Comparison of ENCODE assay signal across 9 cellular contexts in the genomic region with DNA sequence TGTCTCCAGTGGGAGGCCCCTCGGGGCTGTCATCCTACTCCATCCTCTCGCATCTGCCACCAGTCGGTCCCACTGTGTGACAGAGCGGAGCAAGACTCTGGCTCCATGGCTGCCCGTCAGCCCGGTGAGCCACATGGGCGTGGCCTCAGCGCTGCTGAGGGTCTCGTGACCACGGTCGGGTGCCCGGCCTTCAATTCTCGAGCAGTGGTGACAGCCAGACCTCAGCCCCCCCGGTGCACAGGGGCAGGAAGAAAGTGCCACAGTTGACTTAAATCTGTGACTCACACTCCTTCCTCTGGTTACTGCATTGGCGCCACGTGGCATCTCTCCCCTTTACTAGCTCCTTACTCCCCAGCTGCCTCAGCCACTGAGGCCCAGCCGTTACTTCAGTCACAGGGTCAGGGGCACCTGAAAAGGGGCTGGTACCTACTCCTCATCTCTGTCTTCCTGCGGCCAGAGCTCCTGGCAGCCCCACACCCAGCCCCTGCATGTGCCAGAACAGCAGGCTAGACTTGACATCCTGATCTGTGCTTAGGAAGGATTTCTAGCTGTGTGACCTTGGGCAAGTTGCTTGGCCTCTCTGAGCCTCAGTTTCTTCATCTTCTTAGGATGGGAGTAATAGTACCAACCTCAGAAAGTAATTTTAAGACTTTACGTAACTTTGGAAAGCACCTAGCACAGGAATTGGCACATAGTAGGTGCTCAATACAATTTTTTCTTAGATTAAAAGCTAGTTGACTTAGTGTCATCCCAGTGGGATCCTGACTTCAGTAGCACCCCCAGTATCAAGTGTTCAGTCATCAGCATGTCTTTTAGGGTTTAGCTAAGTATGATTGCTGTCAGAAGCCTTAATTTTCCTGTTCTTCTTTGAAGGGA.
DNase-seq lines count a peak whose midpoint lies in the region; ATAC-seq, FAIRE-seq and TF ChIP-seq lines count a peak whose summit lies in the region.
"Had no signal": no experiment of that assay in that cellular context is flagged by ENCODE, and none has a peak within 500 bp of the region (broad histone marks: within the 10 kb centered on the region; RNA-seq: fewer than 3 reads in every experiment).

No MANE protein-coding gene starts in this region.

- H3K27me3 Mint-ChIP-seq in activated B cell treated with CpG ODN at 0.5 μM for 24 hours: no peaks in the 10 kb centered on the region
- no peaks in the 10 kb centered on the region for H3K27me3 Mint-ChIP-seq in naive thymus-derived CD8-positive, alpha-beta T cell

- TF ChIP-seq POLR2A in GM12891 (IDR thresholded peaks at IDR 0.05; ENCODE audit: low read depth, low read length) (no peak), esophagus squamous epithelium (IDR thresholded peaks at IDR 0.05) (no peak)

- peaks cover 70% of the 10 kb centered on the region for H3K4me1 Mint-ChIP-seq in activated B cell treated with CpG ODN at 0.5 μM for 24 hours
- peaks cover 10 to 31% (median 12%) of the 10 kb centered on the region in 4 donors for H3K4me1 Mint-ChIP-seq in naive thymus-derived CD8-positive, alpha-beta T cell

- H3K4me1 ChIP-seq in esophagus squamous epithelium: no peaks in the 10 kb centered on the region

- FAIRE-seq in GM12891 (lab: Jason Lieb, UNC): peak; percentile 94

- H3K27me3 ChIP-seq in esophagus squamous epithelium: no peaks in the 10 kb centered on the region

- peak overlapping the region; percentile 75 for H3K4me3 Mint-ChIP-seq in activated B cell treated with CpG ODN at 0.5 μM for 24 hours
- no peak overlapping the region for H3K4me3 Mint-ChIP-seq in naive thymus-derived CD8-positive, alpha-beta T cell

- WGBS in esophagus squamous epithelium, 2 donors: 69% methylated on average over 13 to 15 of the region's 19 CpGs

- TF ChIP-seq CTCF in activated B cell treated with CpG ODN at 0.5 μM for 24 hours (IDR thresholded peaks at IDR 0.05) (no peak), esophagus squamous epithelium (IDR thresholded peaks at IDR 0.05) (no peak)

- no peaks in the 10 kb centered on the region for H3K9me3 ChIP-seq in esophagus squamous epithelium

- POLR2A ChIA-PET in activated B cell treated with CpG ODN at 0.5 μM for 24 hours (lab: Charles Lee): interaction anchor here (0.6 to 5.4 kb wide), 11 partner anchors 19 to 273 kb away, joined by 3 to 65 read pairs (median 3); a partner anchor contains a TSS
- POLR2A ChIA-PET in naive thymus-derived CD8-positive, alpha-beta T cell (lab: Charles Lee): no interaction called here

- peaks cover 76% of the 10 kb centered on the region for H3K36me3 Mint-ChIP-seq in activated B cell treated with CpG ODN at 0.5 μM for 24 hours (ENCODE audit: low read depth)
- H3K36me3 Mint-ChIP-seq in naive thymus-derived CD8-positive, alpha-beta T cell: peaks cover 0 to 92% (median 29%) of the 10 kb centered on the region in 3 donors

- peak overlapping the region; percentile 95 for H3K27ac Mint-ChIP-seq in activated B cell treated with CpG ODN at 0.5 μM for 24 hours
- H3K27ac Mint-ChIP-seq in naive thymus-derived CD8-positive, alpha-beta T cell: peak overlapping the region in 6 of 10 donors; percentile 37 to 80 (median 69)

- H3K27ac ChIP-seq in esophagus squamous epithelium: no peak overlapping the region

- CTCF ChIA-PET in activated B cell treated with CpG ODN at 0.5 μM for 24 hours (lab: Charles Lee): interaction anchor here (0.7 kb wide), 1 partner anchor 92 kb away, joined by 3 read pairs; no protein-coding TSS in a partner anchor

- peak; percentile 68 for ATAC-seq in GM21825 (IDR thresholded peaks at IDR 0.05; ENCODE audit: unreplicated experiment)
- peak; percentile 85 for ATAC-seq in activated B cell treated with CpG ODN at 0.5 μM for 24 hours (ENCODE audit: low read depth)
- ATAC-seq in naive thymus-derived CD8-positive, alpha-beta T cell: peak; percentile 32 to 60
- ATAC-seq: Panc1 had no signal

- no peak overlapping the region for H3K4me3 ChIP-seq in esophagus squamous epithelium

- intact Hi-C loops in activated B cell treated with CpG ODN at 0.5 μM for 24 hours (cut with micrococcal nuclease): loop anchor here (1.0 to 5.0 kb wide), 4 partner anchors 93 to 243 kb away; a partner anchor contains a TSS
- intact Hi-C loops in esophagus squamous epithelium (cut with DNase I): no loop called here

- DNase-seq in GM12891 (ENCODE audit: insufficient read length, low spot score) (peak; percentile 48), activated B cell treated with CpG ODN at 0.5 μM for 24 hours (peak; percentile 78), NCI-H524 (lab: John Stamatoyannopoulos, UW) (no peak), HPDE6-E6E7 (ENCODE audit: extremely low spot score) (no peak), esophagus squamous epithelium (lab: John Stamatoyannopoulos, UW) (no peak), DMS79 (lab: John Stamatoyannopoulos, UW) (no peak)
- peak in 1 of 10 donors; percentile 46 for DNase-seq in naive thymus-derived CD8-positive, alpha-beta T cell

- H3K36me3 ChIP-seq in esophagus squamous epithelium: peaks cover 0 to 100% (median 20%) of the 10 kb centered on the region in 3 donors

- H3K9me3 Mint-ChIP-seq in activated B cell treated with CpG ODN at 0.5 μM for 24 hours: peaks cover 5% of the 10 kb centered on the region
- H3K9me3 Mint-ChIP-seq in naive thymus-derived CD8-positive, alpha-beta T cell: no peaks in the 10 kb centered on the region

TF ChIP-seq in GM12891, 5 proteins besides CTCF, POLR2A, EP300 and RAD21:
- TF ChIP-seq POU2F2 (IDR thresholded peaks at IDR 0.05; ENCODE audit: low read depth, low read length) (no peak), POLR2AphosphoS5 (IDR thresholded peaks at IDR 0.05; ENCODE audit: low read depth, low read length) (peak; percentile 27; the same call in 1 of the 2 replicates)
TF ChIP-seq in GM12891: peak in this region for 1.

Comparison
In these comparisons a context has a peak if more than half of its experiments do, and no peak if none do; other contexts are left out.
1. DNase-seq: peak in GM12891 (single experiment) and activated B cell treated with CpG ODN at 0.5 μM for 24 hours (single experiment); none in NCI-H524 (0 of 2), HPDE6-E6E7 (single experiment), esophagus squamous epithelium (single experiment) and DMS79 (single experiment).
2. Peak in every context shown above with its lines, with median percentiles within 50 percentile points of each other: ATAC-seq.